In genomic region chr5:1214163-1214935, GRCh38 we compare ENCODE assay signal across 1 cellular context.
A peak's percentile ranks its signal among the peaks of the same experiment; 100 is the strongest.
TF ChIP-seq lines count a peak whose summit lies in the region.

No MANE protein-coding gene starts in this region.

TF ChIP-seq in K562, 482 proteins besides CTCF, POLR2A, EP300 and RAD21 (continued from another document):
- peak; percentile 94 for TF ChIP-seq ZKSCAN1 (IDR thresholded peaks at IDR 0.05; ENCODE audit: low read depth, low read length)
